19 cellular contexts compared by ENCODE assay signal in genomic region chr6:53159558-53159957, GRCh38. TPM values are rescaled to one million over a fixed set of nuclear protein-coding genes. Genes with fewer than 3 reads are reported as not detected.
DNase-seq lines count a peak whose midpoint lies in the region; ATAC-seq, FAIRE-seq and TF ChIP-seq lines count a peak whose summit lies in the region.
"Had no signal": no experiment of that assay in that cellular context is flagged by ENCODE, and none has a peak within 500 bp of the region (broad histone marks: within the 10 kb centered on the region; RNA-seq: fewer than 3 reads in every experiment).

No MANE protein-coding gene starts in this region.

- TF ChIP-seq RAD21 in IMR-90 (IDR thresholded peaks at IDR 0.05; ENCODE audit: low read length) = no peak

- TF ChIP-seq POLR2A in IMR-90 (IDR thresholded peaks at IDR 0.05; ENCODE audit: low read depth, low read length) = no peak

- no peaks in the 10 kb centered on the region for H3K9me3 Mint-ChIP-seq in activated naive CD4-positive, alpha-beta T cell treated with anti-CD3 and anti-CD28 coated beads, Interleukin-2, amount 10 ng/mL, durations not matched to agents 7 days and 5 days
- H3K9me3 Mint-ChIP-seq: activated naive CD4-positive, alpha-beta T cell treated with anti-CD3 and anti-CD28 coated beads, Interleukin-2, amount 50 U/mL, for 24 hours had no signal

- no peak overlapping the region for H3K4me3 Mint-ChIP-seq in activated naive CD4-positive, alpha-beta T cell treated with anti-CD3 and anti-CD28 coated beads, Interleukin-2, amount 10 ng/mL, durations not matched to agents 7 days and 5 days
- H3K4me3 Mint-ChIP-seq: activated naive CD4-positive, alpha-beta T cell treated with anti-CD3 and anti-CD28 coated beads, Interleukin-2, amount 50 U/mL, for 24 hours had no signal

- H3K4me2 ChIP-seq in IMR-90 (ENCODE audit: low read depth, low read length) = no peak overlapping the region

- H2AK9ac ChIP-seq in IMR-90 (replicated peaks; ENCODE audit: low read depth, low read length, poor library complexity) = no peak overlapping the region

- no CpG with 5 or more reads among the region's 2 CpGs for WGBS in IMR-90 (ENCODE audit: extremely low coverage in 2 of 2, insufficient read length in 1 of 2), 2 experiments

- FAIRE-seq in bronchial epithelial cell (lab: Jason Lieb, UNC) = no peak

- no peak overlapping the region for H3K18ac ChIP-seq in IMR-90 (ENCODE audit: low read depth, low read length)

- intact Hi-C loops in IMR-90 (cut with micrococcal nuclease) = no loop called here

- no peak for TF ChIP-seq CTCF in IMR-90 (conservative IDR thresholded peaks at IDR 0.05; ENCODE audit: low read depth, low read length)
- no peak for TF ChIP-seq CTCF in bronchial epithelial cell (IDR thresholded peaks at IDR 0.05; ENCODE audit: insufficient read depth, low read length, severe bottlenecking)

- POLR2A ChIA-PET in IMR-90 (lab: Charles Lee; ENCODE audit: unreplicated experiment) = no interaction called here

- no peak overlapping the region for H3K9ac ChIP-seq in IMR-90 (ENCODE audit: low read depth, low read length)

- no peaks in the 10 kb centered on the region for H3K4me1 ChIP-seq in IMR-90 (ENCODE audit: control insufficient read depth, insufficient read depth, low read length)
- H3K4me1 ChIP-seq: SJCRH30, transverse colon had no signal

- no peak overlapping the region for H3K4me3 ChIP-seq in IMR-90 (ENCODE audit: insufficient read depth, low read depth, low read length)
- no peak overlapping the region for H3K4me3 ChIP-seq in bronchial epithelial cell (ENCODE audit: low read depth, low read length)
- H3K4me3 ChIP-seq: SJCRH30, transverse colon had no signal

- no peak overlapping the region for H3K23ac ChIP-seq in IMR-90 (ENCODE audit: low read depth, low read length)

- H3K27me3 ChIP-seq in IMR-90 (ENCODE audit: control insufficient read depth, insufficient read depth, low read length) (no peaks in the 10 kb centered on the region), bronchial epithelial cell (ENCODE audit: control insufficient read depth, insufficient read depth, low read length) (no peaks in the 10 kb centered on the region)
- H3K27me3 ChIP-seq: SJCRH30, transverse colon had no signal

- H2BK120ac ChIP-seq in IMR-90 (ENCODE audit: low read depth, low read length) = no peak overlapping the region

- H3K36me3 ChIP-seq in IMR-90 (ENCODE audit: control insufficient read depth, insufficient read depth, low read length) (no peaks in the 10 kb centered on the region), bronchial epithelial cell (ENCODE audit: control insufficient read depth, insufficient read depth, low read length) (no peaks in the 10 kb centered on the region)
- H3K36me3 ChIP-seq: SJCRH30, transverse colon had no signal

- DNase-seq in SIG-M5 treated with dmso at 0.1 percent for 504 hours (lab: John Stamatoyannopoulos, UW; ENCODE audit: unreplicated experiment) = peak; percentile 4
- no peak for DNase-seq in SIG-M5 (lab: John Stamatoyannopoulos, UW)
- DNase-seq in IMR-90 = peak; percentile 14
- peak; percentile 70 for DNase-seq in bronchial epithelial cell (ENCODE audit: low read depth)
- DNase-seq in superior temporal gyrus (ENCODE audit: extremely low spot score) = no peak
- DNase-seq in activated T-cell treated with anti-CD3 and anti-CD28 coated beads, Interleukin-2, amount 50 U/mL, for 1 hour = no peak
- DNase-seq in activated naive CD4-positive, alpha-beta T cell treated with anti-CD3 and anti-CD28 coated beads, Interleukin-2, amount 10 ng/mL, durations not matched to agents 7 days and 5 days = no peak
- no peak for DNase-seq in CD1c-positive myeloid dendritic cell (ENCODE audit: extremely low spot score)
- DNase-seq: activated CD4-positive, alpha-beta T cell treated with anti-CD3 and anti-CD28 coated beads for 4 hours; NCI-H1930; occipital lobe; SJCRH30; T1000; transverse colon had no signal

- H3K36me3 Mint-ChIP-seq in activated naive CD4-positive, alpha-beta T cell treated with anti-CD3 and anti-CD28 coated beads, Interleukin-2, amount 10 ng/mL, durations not matched to agents 7 days and 5 days = no peaks in the 10 kb centered on the region
- H3K36me3 Mint-ChIP-seq: activated naive CD4-positive, alpha-beta T cell treated with anti-CD3 and anti-CD28 coated beads, Interleukin-2, amount 50 U/mL, for 24 hours had no signal

- H3K9me3 ChIP-seq in IMR-90 (ENCODE audit: control insufficient read depth, insufficient read depth, low read length) = no peaks in the 10 kb centered on the region
- H3K9me3 ChIP-seq: SJCRH30 had no signal

- peaks cover 7% of the 10 kb centered on the region for H3K4me1 Mint-ChIP-seq in activated naive CD4-positive, alpha-beta T cell treated with anti-CD3 and anti-CD28 coated beads, Interleukin-2, amount 10 ng/mL, durations not matched to agents 7 days and 5 days

- H3K9me1 ChIP-seq in IMR-90 (ENCODE audit: insufficient read depth, low read length) = no peaks in the 10 kb centered on the region

- no peak overlapping the region for H2BK20ac ChIP-seq in IMR-90 (ENCODE audit: low read depth, low read length)

- no peak overlapping the region for H3K27ac ChIP-seq in IMR-90 (ENCODE audit: insufficient read depth, low read length)
- H3K27ac ChIP-seq: HL-60, SJCRH30, transverse colon had no signal

- no peak overlapping the region for H4K5ac ChIP-seq in IMR-90 (ENCODE audit: low read depth, low read length)

- H3K27ac Mint-ChIP-seq in activated naive CD4-positive, alpha-beta T cell treated with anti-CD3 and anti-CD28 coated beads, Interleukin-2, amount 10 ng/mL, durations not matched to agents 7 days and 5 days = no peak overlapping the region
- H3K27ac Mint-ChIP-seq: activated naive CD4-positive, alpha-beta T cell treated with anti-CD3 and anti-CD28 coated beads, Interleukin-2, amount 50 U/mL, for 24 hours had no signal

- no peak overlapping the region for H2BK15ac ChIP-seq in IMR-90 (ENCODE audit: low read depth, low read length)

- no peak overlapping the region for H4K91ac ChIP-seq in IMR-90 (ENCODE audit: insufficient read depth, low read depth, low read length)

- no peak overlapping the region for H2AFZ ChIP-seq in IMR-90 (replicated peaks; ENCODE audit: low read length, poor library complexity)

- ATAC-seq in IMR-90 (ENCODE audit: low read depth) = no peak; the same call in 1 of the 2 replicates

- H3K4ac ChIP-seq in IMR-90 (ENCODE audit: low read depth, low read length) = no peak overlapping the region

- no peak overlapping the region for H3K14ac ChIP-seq in IMR-90 (replicated peaks; ENCODE audit: low read depth, low read length)

- no peak overlapping the region for H2BK5ac ChIP-seq in IMR-90 (ENCODE audit: low read depth, low read length, poor library complexity, severe bottlenecking)

- CTCF ChIA-PET in IMR-90 (lab: Yijun Ruan, JAX) = no interaction called here
- CTCF ChIA-PET in activated naive CD4-positive, alpha-beta T cell treated with anti-CD3 and anti-CD28 coated beads, Interleukin-2, amount 10 ng/mL, durations not matched to agents 7 days and 5 days (lab: Charles Lee) = interaction anchor here (0.9 kb wide), 1 partner anchor 12 kb away, joined by 4 read pairs; no protein-coding TSS in a partner anchor

- BruUV-seq in IMR-90 (replicated peaks; lab: Mats Ljungman, UMichigan) = no TSS peak

- H2AK5ac ChIP-seq in IMR-90 (ENCODE audit: low read depth, low read length) = no peak overlapping the region

- in situ Hi-C loops in IMR-90 (cut with MboI; ENCODE audit: low sequenced_read_pairs) = loop anchor here (25.0 kb wide), 1 partner anchor 503 kb away; the partner anchor contains the start of gene KLHL31

- H4K20me1 ChIP-seq in IMR-90 (ENCODE audit: insufficient read depth, low read length) = no peaks in the 10 kb centered on the region

- H3K27me3 Mint-ChIP-seq in activated naive CD4-positive, alpha-beta T cell treated with anti-CD3 and anti-CD28 coated beads, Interleukin-2, amount 10 ng/mL, durations not matched to agents 7 days and 5 days = no peaks in the 10 kb centered on the region
- H3K27me3 Mint-ChIP-seq: activated naive CD4-positive, alpha-beta T cell treated with anti-CD3 and anti-CD28 coated beads, Interleukin-2, amount 50 U/mL, for 24 hours had no signal

- dilution Hi-C loops in IMR-90 (cut with HindIII; ENCODE audit: low sequenced_read_pairs, unreplicated experiment) = no loop called here

- H3K56ac ChIP-seq in IMR-90 (ENCODE audit: extremely low read depth, insufficient read depth, low read length) = no peak overlapping the region

- no peaks in the 10 kb centered on the region for H3K79me1 ChIP-seq in IMR-90 (ENCODE audit: low read depth in 1 of 2, low read length in 2 of 2)

- no peak overlapping the region for H4K8ac ChIP-seq in IMR-90 (ENCODE audit: low read depth in 2 of 2, low read length in 2 of 2)

TF ChIP-seq in IMR-90, 13 proteins besides CTCF, POLR2A, EP300 and RAD21:
- peak; percentile 68 for TF ChIP-seq CEBPB (IDR thresholded peaks at IDR 0.05; ENCODE audit: low read depth, low read length)
- no peak for TF ChIP-seq BHLHE40 (IDR thresholded peaks at IDR 0.05; ENCODE audit: low read depth, low read length)

RNA-seq across cellular contexts. Expression of gene GCM1, which starts 10.9 kb away (rescaled TPM):
- total RNA-seq in IMR-90 (2012; rRNA removed) (not detected in 2 replicates), bronchial epithelial cell (not detected in 2 replicates)
- polyA plus RNA-seq in IMR-90 (2012; rRNA removed) = not detected in 2 replicates
- polyA plus RNA-seq in IMR-90 (2012; cell fraction: cytosol; rRNA removed) = not detected in 2 replicates
- not detected in 2 replicates for polyA plus RNA-seq in IMR-90 (2012; cell fraction: nucleus; rRNA removed; ENCODE audit: low replicate concordance)
- total RNA-seq: fibroblast of lung, mucosa of gallbladder, occipital lobe, SJCRH30 had no signal
- polyA plus RNA-seq: AG04450, fibroblast of lung had no signal

Comparison
In these comparisons a context has a peak if more than half of its experiments do, and no peak if none do; other contexts are left out.
1. DNase-seq: peak in SIG-M5 treated with dmso at 0.1 percent for 504 hours (single experiment), IMR-90 (single experiment) and bronchial epithelial cell (single experiment); none in SIG-M5 (single experiment), superior temporal gyrus (single experiment), activated T-cell treated with anti-CD3 and anti-CD28 coated beads, Interleukin-2, amount 50 U/mL, for 1 hour (single experiment), activated naive CD4-positive, alpha-beta T cell treated with anti-CD3 and anti-CD28 coated beads, Interleukin-2, amount 10 ng/mL, durations not matched to agents 7 days and 5 days (single experiment) and CD1c-positive myeloid dendritic cell (single experiment).